1 cellular context compared by ENCODE assay signal in genomic region chr12:47776471-47777143, GRCh38.
A peak's percentile ranks its signal among the peaks of the same experiment; 100 is the strongest.
TF ChIP-seq lines count a peak whose summit lies in the region.

No MANE protein-coding gene starts in this region.

TF ChIP-seq in HepG2, 621 proteins besides CTCF, POLR2A, EP300 and RAD21:
- TF ChIP-seq NFE2 (CRISPR knock-in tag; IDR thresholded peaks at IDR 0.05) (peak; percentile 24; the same call in 1 of the 2 replicates), ZFP91 (CRISPR knock-in tag; IDR thresholded peaks at IDR 0.05; ENCODE audit: borderline replicate concordance) (no peak), ZNF24 (IDR thresholded peaks at IDR 0.05) (no peak), PREB (CRISPR knock-in tag; IDR thresholded peaks at IDR 0.05) (no peak), PHB2 (IDR thresholded peaks at IDR 0.05; ENCODE audit: partially characterized antibody) (no peak), NFE2L2 (IDR thresholded peaks at IDR 0.05; ENCODE audit: low read length) (peak; percentile 81), ZBTB26 (CRISPR knock-in tag; IDR thresholded peaks at IDR 0.05; ENCODE audit: borderline replicate concordance) (no peak), MAFF (IDR thresholded peaks at IDR 0.05; ENCODE audit: low read depth, low read length) (0 out of 2 replicates have a peak, but pooled peaks have one; percentile 30), HNF1B (CRISPR knock-in tag; IDR thresholded peaks at IDR 0.05) (no peak), ZNF362 (CRISPR knock-in tag; IDR thresholded peaks at IDR 0.05; ENCODE audit: borderline replicate concordance) (no peak), NFKB2 (CRISPR knock-in tag; IDR thresholded peaks at IDR 0.05; ENCODE audit: borderline replicate concordance) (no peak), BATF2 (CRISPR knock-in tag; IDR thresholded peaks at IDR 0.05) (no peak), IKZF5 (CRISPR knock-in tag; IDR thresholded peaks at IDR 0.05) (no peak), MAFK (conservative IDR thresholded peaks at IDR 0.05 in 1 of 2, IDR thresholded peaks at IDR 0.05 in 1 of 2; ENCODE audit: low read length in 2 of 2) (peak; percentile 45 to 55; a peak in 3 of 4 replicates)
